ENCODE assay signal across 2 cellular contexts in genomic region chr9:15086096-15087030, GRCh38.
A peak's percentile ranks its signal among the peaks of the same experiment; 100 is the strongest.
TF ChIP-seq lines count a peak whose summit lies in the region.

No MANE protein-coding gene starts in this region.

TF ChIP-seq in HepG2, 621 proteins besides CTCF, POLR2A, EP300 and RAD21:
- TF ChIP-seq ZNF510 (CRISPR knock-in tag; IDR thresholded peaks at IDR 0.05; ENCODE audit: low read depth) (no peak), CBX2 (IDR thresholded peaks at IDR 0.05; ENCODE audit: low read depth, low read length) (peak; percentile 28; the same call in 1 of the 2 replicates), CBX2 (CRISPR knock-in tag; IDR thresholded peaks at IDR 0.05; ENCODE audit: low read depth) (no peak)

TF ChIP-seq in H1, 55 proteins besides CTCF, POLR2A, EP300 and RAD21:
- TF ChIP-seq SP2 (IDR thresholded peaks at IDR 0.05; ENCODE audit: low read length) (no peak), CTBP2 (IDR thresholded peaks at IDR 0.05; ENCODE audit: borderline replicate concordance, insufficient read depth, insufficient read length, low read length) (no peak), TEAD4 (IDR thresholded peaks at IDR 0.05; ENCODE audit: low read depth, low read length) (no peak), RBBP5 (IDR thresholded peaks at IDR 0.05; ENCODE audit: borderline replicate concordance, low read depth, low read length) (no peak), BCL11A (IDR thresholded peaks at IDR 0.05; ENCODE audit: low read depth in 2 of 2, low read length in 2 of 2) (no peak)
